In genomic region chr3:129594907-129595390, GRCh38 we compare ENCODE assay signal across 1 cellular context.
TF ChIP-seq lines count a peak whose summit lies in the region.

No MANE protein-coding gene starts in this region.

TF ChIP-seq in HepG2, 621 proteins besides CTCF, POLR2A, EP300 and RAD21 (continued from another document and continues in another):
- TF ChIP-seq, protein P1, sequence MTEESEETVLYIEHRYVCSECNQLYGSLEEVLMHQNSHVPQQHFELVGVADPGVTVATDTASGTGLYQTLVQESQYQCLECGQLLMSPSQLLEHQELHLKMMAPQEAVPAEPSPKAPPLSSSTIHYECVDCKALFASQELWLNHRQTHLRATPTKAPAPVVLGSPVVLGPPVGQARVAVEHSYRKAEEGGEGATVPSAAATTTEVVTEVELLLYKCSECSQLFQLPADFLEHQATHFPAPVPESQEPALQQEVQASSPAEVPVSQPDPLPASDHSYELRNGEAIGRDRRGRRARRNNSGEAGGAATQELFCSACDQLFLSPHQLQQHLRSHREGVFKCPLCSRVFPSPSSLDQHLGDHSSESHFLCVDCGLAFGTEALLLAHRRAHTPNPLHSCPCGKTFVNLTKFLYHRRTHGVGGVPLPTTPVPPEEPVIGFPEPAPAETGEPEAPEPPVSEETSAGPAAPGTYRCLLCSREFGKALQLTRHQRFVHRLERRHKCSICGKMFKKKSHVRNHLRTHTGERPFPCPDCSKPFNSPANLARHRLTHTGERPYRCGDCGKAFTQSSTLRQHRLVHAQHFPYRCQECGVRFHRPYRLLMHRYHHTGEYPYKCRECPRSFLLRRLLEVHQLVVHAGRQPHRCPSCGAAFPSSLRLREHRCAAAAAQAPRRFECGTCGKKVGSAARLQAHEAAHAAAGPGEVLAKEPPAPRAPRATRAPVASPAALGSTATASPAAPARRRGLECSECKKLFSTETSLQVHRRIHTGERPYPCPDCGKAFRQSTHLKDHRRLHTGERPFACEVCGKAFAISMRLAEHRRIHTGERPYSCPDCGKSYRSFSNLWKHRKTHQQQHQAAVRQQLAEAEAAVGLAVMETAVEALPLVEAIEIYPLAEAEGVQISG (CRISPR knock-in tag; IDR thresholded peaks at IDR 0.05) = peak; percentile 69
- no peak for TF ChIP-seq ZBTB40 (IDR thresholded peaks at IDR 0.05)
- no peak; the same call in 1 of the 2 replicates for TF ChIP-seq ZBTB40 (CRISPR knock-in tag; IDR thresholded peaks at IDR 0.05)
- no peak for TF ChIP-seq JDP2 (CRISPR knock-in tag; IDR thresholded peaks at IDR 0.05; ENCODE audit: borderline replicate concordance)
- peak; percentile 85 for TF ChIP-seq HNF4G (IDR thresholded peaks at IDR 0.05; ENCODE audit: borderline replicate concordance, low read depth, low read length)
- peak; percentile 30; the same call in 1 of the 2 replicates for TF ChIP-seq HNF4G (CRISPR knock-in tag; IDR thresholded peaks at IDR 0.05; ENCODE audit: borderline replicate concordance, low read depth)
- no peak for TF ChIP-seq PHB2 (IDR thresholded peaks at IDR 0.05; ENCODE audit: partially characterized antibody)
- TF ChIP-seq PITX1 (CRISPR knock-in tag; IDR thresholded peaks at IDR 0.05) = peak; percentile 45; the same call in 1 of the 2 replicates
- TF ChIP-seq SP4 (CRISPR knock-in tag; IDR thresholded peaks at IDR 0.05) = peak; percentile 74; the same call in 1 of the 2 replicates
- TF ChIP-seq ZBTB25 (CRISPR knock-in tag; IDR thresholded peaks at IDR 0.05) = 0 out of 2 replicates have a peak, but pooled peaks have one; percentile 39
- peak; percentile 78; the same call in 1 of the 2 replicates for TF ChIP-seq THRA (CRISPR knock-in tag; IDR thresholded peaks at IDR 0.05; ENCODE audit: borderline replicate concordance)
- TF ChIP-seq FOXC1 (CRISPR knock-in tag; IDR thresholded peaks at IDR 0.05; ENCODE audit: borderline replicate concordance) = peak; percentile 65
- TF ChIP-seq, protein P2, sequence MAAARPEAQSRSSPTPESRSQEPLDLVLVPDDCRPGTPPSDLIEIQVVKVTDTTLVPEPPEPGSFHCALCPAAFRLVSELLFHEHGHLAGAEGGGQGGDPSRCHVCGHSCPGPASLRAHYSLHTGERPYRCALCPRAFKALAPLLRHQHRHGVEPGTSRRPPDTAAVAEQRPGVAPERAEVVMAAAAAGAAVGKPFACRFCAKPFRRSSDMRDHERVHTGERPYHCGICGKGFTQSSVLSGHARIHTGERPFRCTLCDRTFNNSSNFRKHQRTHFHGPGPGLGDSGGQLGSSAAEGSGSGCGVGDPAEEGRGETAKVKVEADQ (CRISPR knock-in tag; IDR thresholded peaks at IDR 0.05; ENCODE audit: borderline replicate concordance) = peak; percentile 39; the same call in 1 of the 2 replicates
- TF ChIP-seq KDM1A (CRISPR knock-in tag; IDR thresholded peaks at IDR 0.05) = peak; percentile 49; the same call in 1 of the 2 replicates
- TF ChIP-seq NCOA2 (CRISPR knock-in tag; IDR thresholded peaks at IDR 0.05) = peak; percentile 78
- TF ChIP-seq RFXAP (CRISPR knock-in tag; IDR thresholded peaks at IDR 0.05; ENCODE audit: borderline replicate concordance) = peak; percentile 70; the same call in 1 of the 2 replicates
- no peak for TF ChIP-seq ZNF24 (IDR thresholded peaks at IDR 0.05)
- TF ChIP-seq HOXA7 (CRISPR knock-in tag; IDR thresholded peaks at IDR 0.05) = no peak
- TF ChIP-seq MEIS1 (CRISPR knock-in tag; IDR thresholded peaks at IDR 0.05; ENCODE audit: borderline replicate concordance) = peak; percentile 54; the same call in 1 of the 2 replicates
- TF ChIP-seq ZNF615 (CRISPR knock-in tag; IDR thresholded peaks at IDR 0.05; ENCODE audit: borderline replicate concordance) = no peak
- TF ChIP-seq ZC3H13 (CRISPR knock-in tag; IDR thresholded peaks at IDR 0.05) = peak; percentile 78
- no peak for TF ChIP-seq SOX13 (IDR thresholded peaks at IDR 0.05)
- TF ChIP-seq SOX13 (CRISPR knock-in tag; conservative IDR thresholded peaks at IDR 0.05 in 1 of 2, IDR thresholded peaks at IDR 0.05 in 1 of 2) = peak in 1 of 2 experiments; percentile 71; a peak in 2 of 4 replicates
- TF ChIP-seq ZBTB34 (CRISPR knock-in tag; IDR thresholded peaks at IDR 0.05) = 0 out of 2 replicates have a peak, but pooled peaks have one; percentile 17
- TF ChIP-seq ZNF205 (CRISPR knock-in tag; IDR thresholded peaks at IDR 0.05) = 0 out of 2 replicates have a peak, but pooled peaks have one; percentile 56
- peak; percentile 41; the same call in 1 of the 2 replicates for TF ChIP-seq HES4 (CRISPR knock-in tag; IDR thresholded peaks at IDR 0.05; ENCODE audit: borderline replicate concordance)
- peak; percentile 92 for TF ChIP-seq PAXIP1 (CRISPR knock-in tag; conservative IDR thresholded peaks at IDR 0.05)
- peak; percentile 65; the same call in 1 of the 2 replicates for TF ChIP-seq HMGXB3 (CRISPR knock-in tag; IDR thresholded peaks at IDR 0.05; ENCODE audit: borderline replicate concordance)
